In the genomic region with DNA sequence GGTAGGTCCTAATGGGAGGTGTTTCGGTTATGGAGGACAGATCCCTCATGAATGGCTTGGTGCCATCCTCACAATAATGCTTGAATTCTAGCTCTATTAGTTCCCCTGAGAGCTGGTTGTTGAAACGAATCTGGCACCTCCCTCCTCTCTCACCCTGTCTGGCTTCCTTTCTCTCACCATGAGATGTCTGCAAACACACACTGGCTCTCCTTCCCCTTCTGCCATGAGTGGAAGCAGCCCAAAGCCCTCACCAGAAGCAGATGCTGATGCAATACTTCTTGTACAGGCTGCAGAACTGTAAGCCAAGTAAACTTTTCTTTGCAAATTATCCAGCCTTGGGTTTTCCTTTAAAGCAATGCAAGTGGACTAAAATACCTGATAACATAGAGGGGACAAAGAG, we compare ENCODE assay signal across 17 cellular contexts.
DNase-seq lines count a peak whose midpoint lies in the region; ATAC-seq, FAIRE-seq and TF ChIP-seq lines count a peak whose summit lies in the region.
"Had no signal": no experiment of that assay in that cellular context is flagged by ENCODE, and none has a peak within 500 bp of the region (broad histone marks: within the 10 kb centered on the region; RNA-seq: fewer than 3 reads in every experiment).

No MANE protein-coding gene starts in this region.

- H3K4me3 ChIP-seq in left ventricle myocardium inferior (no peak overlapping the region), OCI-LY3 (ENCODE audit: low read length) (no peak overlapping the region), pancreas (no peak overlapping the region), endodermal cell (ENCODE audit: low read length) (no peak overlapping the region)
- H3K4me3 ChIP-seq: A549, GM12878 had no signal

- no peaks in the 10 kb centered on the region for H3K79me2 ChIP-seq in OCI-LY3 (ENCODE audit: low read length)

- no peaks in the 10 kb centered on the region for H3K27me3 Mint-ChIP-seq in endodermal cell (ENCODE audit: insufficient read depth)

- H3K27ac ChIP-seq in left ventricle myocardium inferior (replicated peaks) = no peak overlapping the region
- no peak overlapping the region for H3K27ac ChIP-seq in OCI-LY3 (ENCODE audit: low read length)
- no peak overlapping the region for H3K27ac ChIP-seq in pancreas
- H3K27ac ChIP-seq in endodermal cell (ENCODE audit: low read depth, low read length) = no peak overlapping the region
- H3K27ac ChIP-seq: A549 had no signal

- 61 to 69% methylated on average over 2 of the region's 2 CpGs for whole genome bisulfite sequencing in pancreas, 2 donors
- 83% methylated on average over 2 of the region's 2 CpGs; no CpG with 5 or more reads in 1 of the 2 experiments for WGBS in endodermal cell (ENCODE audit: insufficient coverage in 1 of 2, insufficient read length in 1 of 2), 2 experiments

- H3K36me3 ChIP-seq in left ventricle myocardium inferior (no peaks in the 10 kb centered on the region), OCI-LY3 (replicated peaks; ENCODE audit: low read depth, low read length) (no peaks in the 10 kb centered on the region), pancreas (no peaks in the 10 kb centered on the region), endodermal cell (ENCODE audit: control insufficient read depth, insufficient read depth, low read length) (no peaks in the 10 kb centered on the region)

- intact Hi-C loops in Right ventricle myocardium superior (cut with DNase I) = no loop called here
- intact Hi-C loops in left ventricle myocardium inferior (cut with micrococcal nuclease) = no loop called here
- intact Hi-C loops in pancreas (cut with DNase I) = no loop called here

- TF ChIP-seq CTCF in left ventricle myocardium inferior (IDR thresholded peaks at IDR 0.05; ENCODE audit: borderline replicate concordance) (no peak), OCI-LY3 (IDR thresholded peaks at IDR 0.05; ENCODE audit: low read depth, low read length) (no peak), pancreas (IDR thresholded peaks at IDR 0.05) (no peak), endodermal cell (conservative IDR thresholded peaks at IDR 0.05) (no peak)

- H3K9ac ChIP-seq in OCI-LY3 (ENCODE audit: low read length) (no peak overlapping the region), endodermal cell (ENCODE audit: extremely low read depth, low read length, poor library complexity, severe bottlenecking) (no peak overlapping the region)

- H3K4me3 Mint-ChIP-seq in endodermal cell = no peak overlapping the region
- H3K4me3 Mint-ChIP-seq: CD14-positive monocyte had no signal

- H3K4me1 Mint-ChIP-seq in endodermal cell = peaks cover 7% of the 10 kb centered on the region
- H3K4me1 Mint-ChIP-seq: CD14-positive monocyte had no signal

- no peak overlapping the region for H3K4me2 ChIP-seq in OCI-LY3 (ENCODE audit: low read length)
- H3K4me2 ChIP-seq: A549 had no signal

- H3K9me3 ChIP-seq in left ventricle myocardium inferior (replicated peaks) (no peaks in the 10 kb centered on the region), OCI-LY3 (ENCODE audit: insufficient read depth, low read length) (no peaks in the 10 kb centered on the region), pancreas (no peaks in the 10 kb centered on the region), endodermal cell (ENCODE audit: control insufficient read depth, low read length) (no peaks in the 10 kb centered on the region)
- H3K9me3 ChIP-seq: A549 had no signal

- H3K4me1 ChIP-seq in left ventricle myocardium inferior (no peaks in the 10 kb centered on the region), OCI-LY3 (ENCODE audit: low read length) (peaks cover 15% of the 10 kb centered on the region), pancreas (no peaks in the 10 kb centered on the region), endodermal cell (ENCODE audit: control insufficient read depth, insufficient read depth, low read length) (no peaks in the 10 kb centered on the region)
- H3K4me1 ChIP-seq: A549 had no signal

- H3K27ac Mint-ChIP-seq in endodermal cell = no peak overlapping the region

- H3K27me3 ChIP-seq in left ventricle myocardium inferior (ENCODE audit: low read depth) (no peaks in the 10 kb centered on the region), OCI-LY3 (ENCODE audit: low read depth, low read length) (no peaks in the 10 kb centered on the region), pancreas (no peaks in the 10 kb centered on the region), endodermal cell (ENCODE audit: control insufficient read depth, insufficient read depth, low read length, poor library complexity, severe bottlenecking) (no peaks in the 10 kb centered on the region)

- DNase-seq in Right ventricle myocardium superior = no peak
- no peak for DNase-seq in left ventricle myocardium inferior
- peak; percentile 34 for DNase-seq in fibroblast of peridontal ligament (ENCODE audit: extremely low read depth)
- no peak for DNase-seq in medulla oblongata (ENCODE audit: extremely low spot score)
- no peak for DNase-seq in pancreas
- DNase-seq in endodermal cell = no peak
- DNase-seq: Caco-2, DMS53, NCI-H1105, NCI-H1930, NCI-H510A, NCI-H82 had no signal

- H2AFZ ChIP-seq in OCI-LY3 (ENCODE audit: low read depth, low read length) = 0 out of 2 replicates have a peak overlapping the region, but pooled peaks have one; percentile 23

- no peaks in the 10 kb centered on the region for H4K20me1 ChIP-seq in OCI-LY3 (ENCODE audit: insufficient read depth, low read length)

- ATAC-seq in Right ventricle myocardium superior (ENCODE audit: poor library complexity) (peak; percentile 70), pancreas (no peak)
- ATAC-seq: A549, GM12878 had no signal

- peaks cover 4% of the 10 kb centered on the region for H3K9me3 Mint-ChIP-seq in endodermal cell

- no peak for FAIRE-seq in pancreas (lab: Jason Lieb, UNC)
- FAIRE-seq: A549, GM12878, RCC 7860 had no signal

- no peaks in the 10 kb centered on the region for H3K36me3 Mint-ChIP-seq in endodermal cell (ENCODE audit: low read depth)
- H3K36me3 Mint-ChIP-seq: CD14-positive monocyte had no signal
